In the genomic region with DNA sequence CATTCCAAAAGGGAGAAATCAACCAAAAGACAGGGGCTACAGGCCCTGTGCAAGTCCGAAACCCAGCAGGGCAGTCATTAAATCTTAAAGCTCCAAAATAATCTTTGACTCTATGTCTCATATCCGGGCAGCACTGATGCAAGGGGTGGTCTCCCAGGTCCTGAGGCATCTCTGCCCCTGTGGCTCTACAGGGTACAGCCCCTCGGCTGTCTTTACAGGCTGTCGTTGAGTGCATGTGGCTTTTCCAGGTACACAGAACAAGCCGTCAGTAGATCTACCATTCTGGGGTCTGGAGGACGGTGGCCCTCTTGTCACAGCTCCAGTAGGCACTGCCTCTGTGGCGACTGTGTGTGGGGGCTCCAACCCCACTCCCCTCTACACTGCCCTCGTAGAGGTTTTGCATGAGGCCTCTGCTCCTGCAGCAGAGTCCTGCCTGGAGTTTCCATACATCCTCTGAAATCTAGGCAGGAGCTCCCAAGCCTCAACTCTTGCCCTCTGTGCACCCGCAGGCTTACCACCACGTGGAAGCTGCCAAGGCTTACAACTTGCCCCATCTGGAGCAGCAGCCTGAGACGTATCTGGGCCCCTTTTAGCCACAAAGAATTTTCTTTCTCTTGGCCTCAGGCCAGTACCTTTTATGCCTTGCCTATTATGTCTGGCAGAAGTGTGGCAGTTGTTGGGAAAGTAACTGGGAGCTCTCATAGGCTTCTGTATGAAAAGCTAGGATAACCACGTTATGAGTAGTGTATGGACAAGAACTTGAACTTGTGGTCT, we compare ENCODE assay signal across 8 cellular contexts. TPM values are rescaled to one million over a fixed set of nuclear protein-coding genes. Genes with fewer than 3 reads are reported as not detected.
DNase-seq lines count a peak whose midpoint lies in the region; ATAC-seq and TF ChIP-seq lines count a peak whose summit lies in the region.

No MANE protein-coding gene starts in this region.

- H3K4me3 ChIP-seq in epithelial cell of esophagus (ENCODE audit: low read length): no peak overlapping the region

- peak; percentile 12 for DNase-seq in A172 (ENCODE audit: low spot score)
- peak; percentile 7 for DNase-seq in GM03348 (ENCODE audit: low spot score)
- DNase-seq in NCI-H2171 treated with DMSO at 0.1 percent for 48 hours (lab: John Stamatoyannopoulos, UW): peak; percentile 94
- DNase-seq in epithelial cell of esophagus (ENCODE audit: low read depth): peak; percentile 21
- no peak for DNase-seq in NCI-H187 treated with DMSO at 0.1 percent for 48 hours (lab: John Stamatoyannopoulos, UW)
- DNase-seq in NOMO-1 treated with dmso at 0.1 percent for 144 hours (lab: John Stamatoyannopoulos, UW; ENCODE audit: unreplicated experiment): no peak
- no peak for DNase-seq in cortex of kidney (lab: John Stamatoyannopoulos, UW)

- TF ChIP-seq CTCF in epithelial cell of esophagus (IDR thresholded peaks at IDR 0.05; ENCODE audit: insufficient read depth, low read depth, low read length, missing control alignments): no peak

- no peak for ATAC-seq in HG03378 (IDR thresholded peaks at IDR 0.05; ENCODE audit: unreplicated experiment)

RNA-seq across cellular contexts. Expression of a gene that starts 52.5 kb away (rescaled TPM):
- 5.1 and 6.0 TPM in 2 replicates for total RNA-seq in A172 (2014; rRNA removed; shearing (Covaris generic))

Comparison
In these comparisons a context has a peak if more than half of its experiments do, and no peak if none do; other contexts are left out.
1. DNase-seq: peak in A172 (single experiment), GM03348 (single experiment), NCI-H2171 treated with DMSO at 0.1 percent for 48 hours (single experiment) and epithelial cell of esophagus (single experiment); none in NCI-H187 treated with DMSO at 0.1 percent for 48 hours (single experiment), NOMO-1 treated with dmso at 0.1 percent for 144 hours (single experiment) and cortex of kidney (single experiment).